Comparison of ENCODE assay signal across 14 cellular contexts in the genomic region with DNA sequence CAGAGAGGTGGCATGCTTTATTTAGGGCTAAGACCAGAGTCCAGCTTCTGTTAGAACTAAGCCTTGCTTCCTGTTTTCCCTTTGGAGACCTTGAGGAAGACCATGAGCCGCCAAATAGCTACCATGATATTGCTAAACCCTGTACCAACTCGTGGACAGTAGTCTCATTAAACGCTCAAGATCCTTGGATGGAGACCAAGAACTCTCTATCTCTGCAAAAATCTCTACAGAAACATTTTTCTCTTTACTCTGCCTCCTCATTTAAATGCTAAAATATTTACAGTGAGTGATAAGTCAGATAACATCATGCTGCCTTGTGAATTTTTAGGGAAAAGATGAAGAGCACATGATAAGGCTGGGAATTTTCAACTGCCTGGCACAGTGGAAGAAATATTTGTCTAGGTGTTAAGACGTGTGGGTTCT.
DNase-seq lines count a peak whose midpoint lies in the region; FAIRE-seq and TF ChIP-seq lines count a peak whose summit lies in the region.
"Had no signal": no experiment of that assay in that cellular context is flagged by ENCODE, and none has a peak within 500 bp of the region (broad histone marks: within the 10 kb centered on the region; RNA-seq: fewer than 3 reads in every experiment).

No MANE protein-coding gene starts in this region.

- no peak for TF ChIP-seq CTCF in cardiac fibroblast (IDR thresholded peaks at IDR 0.05; ENCODE audit: low read depth, low read length)

- 38 to 57% (median 51%) methylated on average over 4 of the region's 4 CpGs for WGBS in small intestine, 3 donors

- DNase-seq in EL (peak; percentile 92), NCI-H226 (peak; percentile 30), cardiac fibroblast (ENCODE audit: low read depth in 2 of 2) (peak; percentile 43 to 54), small intestine (peak; percentile 17), COR-L47 (lab: John Stamatoyannopoulos, UW) (no peak), AG08396 (ENCODE audit: low spot score) (no peak)
- DNase-seq in stimulated activated CD4-positive, alpha-beta T cell treated with anti-CD3 and anti-CD28 coated beads, Interleukin-4, amount 100 ng/mL, for 4 hours, result no peak
- DNase-seq: activated CD4-positive, alpha-beta T cell treated with anti-CD3 and anti-CD28 coated beads for 1 hour; esophagus squamous epithelium; hypothalamus; left colon; NCI-H510A; posterior cingulate gyrus had no signal

- H3K27ac ChIP-seq in small intestine (ENCODE audit: low read depth in 1 of 2, low read length in 1 of 2), result no peak overlapping the region
- H3K27ac ChIP-seq: esophagus squamous epithelium had no signal

- no peak for FAIRE-seq in small intestine (lab: Jason Lieb, UNC)
- FAIRE-seq: RCC 7860 had no signal

- H3K4me3 ChIP-seq in cardiac fibroblast (replicated peaks in 1 of 2; ENCODE audit: low read depth in 2 of 2, low read length in 2 of 2), result no peak overlapping the region
- H3K4me3 ChIP-seq in small intestine (ENCODE audit: low read depth in 1 of 2, low read length in 2 of 2), result no peak overlapping the region
- H3K4me3 ChIP-seq: esophagus squamous epithelium had no signal

- no peaks in the 10 kb centered on the region for H3K9me3 ChIP-seq in small intestine (ENCODE audit: control insufficient read depth, low read depth)
- H3K9me3 ChIP-seq: esophagus squamous epithelium had no signal

- no peaks in the 10 kb centered on the region for H3K36me3 ChIP-seq in small intestine (ENCODE audit: control insufficient read depth in 2 of 2, insufficient read depth in 2 of 2, low read length in 2 of 2)

- no peaks in the 10 kb centered on the region for H3K27me3 ChIP-seq in small intestine (ENCODE audit: control insufficient read depth in 2 of 2, insufficient read depth in 2 of 2, low read length in 2 of 2)
- H3K27me3 ChIP-seq: esophagus squamous epithelium had no signal

- peaks cover 0 to 6% of the 10 kb centered on the region in 2 donors for H3K4me1 ChIP-seq in small intestine (ENCODE audit: control insufficient read depth in 2 of 2, insufficient read depth in 1 of 2, low read depth in 1 of 2, low read length in 1 of 2)

Comparison
In these comparisons a context has a peak if more than half of its experiments do, and no peak if none do; other contexts are left out.
1. DNase-seq: peak in EL (single experiment), NCI-H226 (single experiment), cardiac fibroblast (2 of 2) and small intestine (single experiment); none in COR-L47 (single experiment), AG08396 (single experiment) and stimulated activated CD4-positive, alpha-beta T cell treated with anti-CD3 and anti-CD28 coated beads, Interleukin-4, amount 100 ng/mL, for 4 hours (0 of 2).